ENCODE assay signal across 25 cellular contexts in the genomic region with DNA sequence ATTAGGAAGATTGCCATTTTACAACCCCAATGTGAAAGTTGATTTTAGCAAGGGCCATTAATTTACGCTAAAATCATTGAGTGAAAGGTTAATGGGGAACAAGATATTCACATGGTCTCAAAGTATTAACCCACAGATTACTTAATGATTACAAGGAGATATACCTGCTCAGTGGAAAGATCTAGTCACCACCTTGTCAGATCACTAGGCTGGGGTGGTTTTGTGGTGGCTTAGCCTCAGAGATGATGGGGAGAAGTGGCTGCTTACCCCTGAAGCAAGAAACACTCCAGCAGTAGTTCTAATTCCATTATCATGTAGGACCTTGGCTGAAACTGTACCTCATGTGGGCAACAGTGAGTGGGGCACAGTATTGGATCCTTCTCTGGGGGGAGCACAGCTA.
"Had no signal": no experiment of that assay in that cellular context is flagged by ENCODE, and none has a peak within 500 bp of the region (broad histone marks: within the 10 kb centered on the region; RNA-seq: fewer than 3 reads in every experiment).

No MANE protein-coding gene starts in this region.

- H3K27me3 ChIP-seq: SJSA1 had no signal

- H3K4me1 ChIP-seq: SJSA1 had no signal

- H3K4me3 Mint-ChIP-seq: IgD-negative memory B cell had no signal

- H3K36me3 Mint-ChIP-seq: IgD-negative memory B cell had no signal

- DNase-seq: Kasumi-1, MM.1S, NCI-H1092 treated with DMSO at 0.1 percent for 48 hours, NCI-H1436, NCI-H187, NCI-H2029, NCI-H2081 treated with DMSO at 0.1 percent for 48 hours, NCI-H2171, NCI-H226, NCI-H446, NCI-H510A, NCI-H524 treated with DMSO at 0.1 percent for 48 hours, NCI-H69, NCI-H774, Right ventricle myocardium superior, RPMI8226, SIG-M5 had no signal

- FAIRE-seq: HTR-8/SVneo, RCC 7860 had no signal

- H3K4me1 Mint-ChIP-seq: IgD-negative memory B cell had no signal

- H3K9me3 Mint-ChIP-seq: IgD-negative memory B cell had no signal

- H3K27ac ChIP-seq: HL-60, KMS-11, SJSA1, SK-N-MC had no signal

- H3K4me3 ChIP-seq: K562, SJSA1, SK-N-MC had no signal

- H3K4me2 ChIP-seq: KMS-11 had no signal

- H3K27ac Mint-ChIP-seq: IgD-negative memory B cell had no signal

- H3K27me3 Mint-ChIP-seq: IgD-negative memory B cell had no signal

- ATAC-seq: K562 had no signal

- H3K36me3 ChIP-seq: SJSA1 had no signal

- H3K9me3 ChIP-seq: SJSA1 had no signal
